ENCODE assay signal across 7 cellular contexts in the genomic region with DNA sequence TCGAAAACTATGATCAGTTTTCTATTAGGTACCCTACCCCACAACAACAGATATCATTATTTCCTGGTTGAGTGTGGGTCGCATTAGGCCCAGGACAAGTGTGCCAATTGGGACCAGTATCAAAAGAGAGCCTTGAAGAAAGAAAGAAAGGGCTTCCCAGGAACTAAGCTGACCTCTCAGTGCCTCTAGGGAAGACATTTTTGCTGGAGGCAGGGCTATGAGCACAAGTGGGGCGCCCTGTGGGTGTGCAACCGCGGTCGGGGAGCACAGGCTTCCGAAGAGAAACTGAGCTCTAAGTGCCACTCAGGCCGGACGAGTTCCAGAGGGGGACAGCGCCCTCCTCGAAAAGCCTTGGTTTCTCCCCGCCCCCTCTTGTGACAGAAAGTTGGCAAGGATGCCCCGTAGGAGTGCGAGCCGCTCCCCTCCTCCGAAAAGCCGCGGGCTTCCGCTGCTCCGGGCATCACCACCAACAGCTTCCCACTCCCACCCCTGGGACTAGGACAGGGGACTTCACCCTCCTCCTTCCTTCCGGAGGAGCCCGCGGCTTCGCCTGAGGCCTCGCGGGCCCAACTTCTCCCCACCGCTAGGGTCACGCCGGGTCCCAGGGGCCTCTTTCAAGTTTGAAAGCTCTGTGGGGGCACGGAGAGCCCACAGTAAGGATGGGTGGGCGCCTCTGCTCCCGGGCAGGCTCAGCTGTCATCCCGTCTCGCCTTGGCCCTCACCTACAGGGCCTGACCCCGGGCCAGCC. TPM values are rescaled to one million over a fixed set of nuclear protein-coding genes. Genes with fewer than 3 reads are reported as not detected.
DNase-seq lines count a peak whose midpoint lies in the region; ATAC-seq, FAIRE-seq and TF ChIP-seq lines count a peak whose summit lies in the region.

No MANE protein-coding gene starts in this region.

- H3K4me3 Mint-ChIP-seq in stimulated activated naive CD8-positive, alpha-beta T cell treated with anti-CD3 and anti-CD28 coated beads, Interleukin-15, amount 100 ng/mL, for 72 hours = peak overlapping the region in 1 of 2 donors; percentile 30

- ATAC-seq in stimulated activated naive CD8-positive, alpha-beta T cell treated with anti-CD3 and anti-CD28 coated beads, Interleukin-15, amount 100 ng/mL, for 72 hours = peak; percentile 1

- no peak overlapping the region for H3K27ac Mint-ChIP-seq in stimulated activated naive CD8-positive, alpha-beta T cell treated with anti-CD3 and anti-CD28 coated beads, Interleukin-15, amount 100 ng/mL, for 72 hours

- H3K4me1 Mint-ChIP-seq in stimulated activated naive CD8-positive, alpha-beta T cell treated with anti-CD3 and anti-CD28 coated beads, Interleukin-15, amount 100 ng/mL, for 72 hours = peaks cover 35% of the 10 kb centered on the region

- no peaks in the 10 kb centered on the region for H3K27me3 Mint-ChIP-seq in stimulated activated naive CD8-positive, alpha-beta T cell treated with anti-CD3 and anti-CD28 coated beads, Interleukin-15, amount 100 ng/mL, for 72 hours

- no peak for TF ChIP-seq CTCF in kidney (IDR thresholded peaks at IDR 0.05; ENCODE audit: borderline replicate concordance, extremely low read depth, insufficient read depth)

- H3K36me3 ChIP-seq in kidney (ENCODE audit: control insufficient read depth in 1 of 2, insufficient read depth in 2 of 2, low read length in 2 of 2) = no peaks in the 10 kb centered on the region

- H3K9me3 ChIP-seq in kidney (ENCODE audit: control insufficient read depth in 1 of 2, low read length in 2 of 2) = no peaks in the 10 kb centered on the region

- H3K4me3 ChIP-seq in kidney (ENCODE audit: low read length in 2 of 2) = peak overlapping the region; percentile 46 to 88

- H3K4me1 ChIP-seq in kidney (ENCODE audit: control insufficient read depth in 1 of 2, insufficient read depth in 1 of 2, low read depth in 1 of 2, low read length in 2 of 2) = peaks cover 0 to 6% of the 10 kb centered on the region in 2 donors

- DNase-seq in HCEC 1CT (peak; percentile 81), kidney (peak; percentile 94), DMS153 treated with DMSO at 0.1 percent for 48 hours (lab: John Stamatoyannopoulos, UW; ENCODE audit: unreplicated experiment) (no peak), middle frontal gyrus (ENCODE audit: extremely low spot score, low spot score) (no peak), HuH-7 (ENCODE audit: low spot score) (no peak)
- no peak for DNase-seq in stimulated activated naive CD8-positive, alpha-beta T cell treated with anti-CD3 and anti-CD28 coated beads, Interleukin-15, amount 100 ng/mL, for 72 hours

- intact Hi-C loops in kidney (cut with DNase I) = no loop called here

- peak overlapping the region; percentile 22 to 67 for H3K9ac ChIP-seq in kidney (ENCODE audit: low read length in 2 of 2)

- FAIRE-seq in kidney (lab: Jason Lieb, UNC) = no peak

- H3K27ac ChIP-seq in adipose tissue (ENCODE audit: low read depth, low read length) (peak overlapping the region; percentile 29), kidney (ENCODE audit: low read depth in 2 of 2, low read length in 2 of 2) (peak overlapping the region; percentile 83 to 95)

- 5 to 22% (median 6%) methylated on average over 33 to 35 of the region's 35 CpGs for WGBS in adipose tissue, 3 donors

- H3K9me3 Mint-ChIP-seq in stimulated activated naive CD8-positive, alpha-beta T cell treated with anti-CD3 and anti-CD28 coated beads, Interleukin-15, amount 100 ng/mL, for 72 hours = no peaks in the 10 kb centered on the region

RNA-seq across cellular contexts. Expression of gene NR2F1-AS1, which starts 2.0 kb away (rescaled TPM):
- polyA plus RNA-seq in adipose tissue = 10 to 100 TPM in 2 of 3 donors, 1 to 10 TPM in 1; 1.5 to 44.1 (median 10.8) TPM
- total RNA-seq in kidney = 13.0 TPM
- polyA plus RNA-seq in kidney (ENCODE audit: insufficient read depth, low read depth, low replicate concordance) = 16.0 TPM

RNA-seq across cellular contexts. Expression of gene NR2F1, which starts 4.0 kb away (rescaled TPM):
- polyA plus RNA-seq in adipose tissue = 10 to 100 TPM in 2 of 3 donors, 1 to 10 TPM in 1; 10.0 to 52.2 (median 47.7) TPM
- 49.5 TPM for total RNA-seq in kidney
- 22.8 TPM for polyA plus RNA-seq in kidney (ENCODE audit: insufficient read depth, low read depth, low replicate concordance)

Comparison
In these comparisons a context has a peak if more than half of its experiments do, and no peak if none do; other contexts are left out.
1. DNase-seq: peak in HCEC 1CT (single experiment) and kidney (single experiment); none in stimulated activated naive CD8-positive, alpha-beta T cell treated with anti-CD3 and anti-CD28 coated beads, Interleukin-15, amount 100 ng/mL, for 72 hours (0 of 2), DMS153 treated with DMSO at 0.1 percent for 48 hours (single experiment), middle frontal gyrus (single experiment) and HuH-7 (single experiment).